In the genomic region with DNA sequence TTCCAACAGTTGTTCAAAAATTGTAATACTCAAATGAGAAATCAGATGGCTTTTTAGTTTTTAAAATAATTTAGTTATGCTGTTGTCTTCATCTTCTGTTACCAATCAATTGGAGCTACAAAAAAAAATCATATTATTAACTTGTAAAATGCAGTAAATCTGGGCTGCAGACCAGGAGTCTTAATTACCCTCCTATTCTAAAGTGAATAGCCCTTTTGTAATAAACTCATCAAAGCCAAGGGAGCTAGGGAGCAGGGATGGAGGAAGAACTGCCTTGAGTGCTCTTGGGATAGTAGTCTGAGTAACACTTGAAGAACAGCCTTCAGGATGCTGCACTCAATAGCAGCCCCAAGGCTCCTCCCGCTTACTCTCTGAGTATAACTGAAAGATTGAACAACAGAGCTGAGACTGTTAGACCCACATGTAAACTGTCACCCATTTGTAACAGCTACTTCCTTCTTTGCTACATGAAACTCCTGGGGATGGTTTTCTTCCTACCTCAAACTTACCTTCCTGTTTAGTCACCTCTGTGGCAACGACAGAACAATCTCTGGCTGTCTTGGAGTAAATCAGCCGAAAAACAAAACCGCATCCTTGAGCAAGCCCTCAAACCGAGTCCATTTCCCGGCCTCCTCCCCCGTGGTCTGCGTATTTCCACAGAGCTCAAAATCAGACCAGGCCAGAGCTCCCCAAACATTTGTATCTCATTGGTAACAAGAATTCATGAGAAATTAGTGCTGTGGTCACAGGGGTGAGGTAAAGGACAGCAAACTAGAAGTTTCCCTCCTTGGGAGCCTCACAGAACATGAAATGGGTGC, we compare ENCODE assay signal across 7 cellular contexts.
DNase-seq lines count a peak whose midpoint lies in the region; ATAC-seq and TF ChIP-seq lines count a peak whose summit lies in the region.

No MANE protein-coding gene starts in this region.

- in situ Hi-C loops in GM18951 (cut with MboI; ENCODE audit: low sequenced_read_pairs, unreplicated experiment): no loop called here
- in situ Hi-C loops in astrocyte of the spinal cord (cut with HindIII; ENCODE audit: low sequenced_read_pairs): no loop called here

- DNase-seq in SKM-1 treated with dmso at 0.1 percent for 144 hours (lab: John Stamatoyannopoulos, UW; ENCODE audit: unreplicated experiment) (peak; percentile 100), astrocyte of the spinal cord (ENCODE audit: low read depth, low spot score) (peak; percentile 43), HCEC 1CT (no peak), DMS114 treated with DMSO at 0.1 percent for 48 hours (lab: John Stamatoyannopoulos, UW; ENCODE audit: unreplicated experiment) (no peak)
- peak; percentile 79 for DNase-seq in stimulated activated CD4-positive, alpha-beta T cell treated with anti-CD3 and anti-CD28 coated beads, Interleukin-1b, Interleukin-23, amount 100 ng/mL, for 48 hours

- ATAC-seq in HG03025 (IDR thresholded peaks at IDR 0.05; ENCODE audit: low FRiP score, unreplicated experiment): peak; percentile 63

- TF ChIP-seq CTCF in astrocyte of the spinal cord (IDR thresholded peaks at IDR 0.05; ENCODE audit: low read depth, low read length): no peak

- TF ChIP-seq POLR2A in GM18951 (IDR thresholded peaks at IDR 0.05; ENCODE audit: extremely low read depth, insufficient read depth, insufficient read length): peak; percentile 6

- no peak overlapping the region for H3K4me3 ChIP-seq in astrocyte of the spinal cord (ENCODE audit: low read depth, low read length)

Comparison
In these comparisons a context has a peak if more than half of its experiments do, and no peak if none do; other contexts are left out.
1. DNase-seq: peak in SKM-1 treated with dmso at 0.1 percent for 144 hours (single experiment), astrocyte of the spinal cord (single experiment) and stimulated activated CD4-positive, alpha-beta T cell treated with anti-CD3 and anti-CD28 coated beads, Interleukin-1b, Interleukin-23, amount 100 ng/mL, for 48 hours (single experiment); none in HCEC 1CT (single experiment) and DMS114 treated with DMSO at 0.1 percent for 48 hours (single experiment).